Comparison of ENCODE assay signal across 21 cellular contexts in the genomic region with DNA sequence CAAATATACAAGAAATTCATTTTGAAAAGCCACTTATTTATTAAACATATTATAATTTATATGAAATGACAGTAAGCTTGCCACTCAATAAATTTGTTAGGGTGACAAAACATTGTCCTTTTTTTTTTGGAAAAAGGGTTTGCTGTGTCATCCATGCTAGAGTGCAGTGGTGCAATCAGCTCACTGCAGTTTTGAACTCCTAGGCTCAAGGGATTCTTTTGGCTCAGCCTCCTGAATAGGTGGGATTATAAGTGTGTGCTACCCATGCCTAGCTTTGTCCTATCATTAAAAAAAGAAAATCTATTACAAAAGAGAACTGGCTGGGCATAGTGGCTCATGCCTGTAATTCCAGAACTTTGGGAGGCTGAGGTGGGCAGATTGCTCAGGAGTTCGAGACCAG.
"Had no signal": no experiment of that assay in that cellular context is flagged by ENCODE, and none has a peak within 500 bp of the region (broad histone marks: within the 10 kb centered on the region; RNA-seq: fewer than 3 reads in every experiment).

No MANE protein-coding gene starts in this region.

- H3K4me3 ChIP-seq: K562 had no signal

- H3K27ac ChIP-seq: HL-60, KMS-11 had no signal

- H3K9ac ChIP-seq: KMS-11, SK-N-SH had no signal

- H3K4me1 Mint-ChIP-seq: IgD-negative memory B cell had no signal

- ATAC-seq: K562 had no signal

- H3K9me3 ChIP-seq: SK-N-SH had no signal

- H3K4me3 Mint-ChIP-seq: IgD-negative memory B cell had no signal

- H3K9me3 Mint-ChIP-seq: IgD-negative memory B cell had no signal

- H3K27me3 Mint-ChIP-seq: IgD-negative memory B cell had no signal

- H3K27ac Mint-ChIP-seq: IgD-negative memory B cell had no signal

- DNase-seq: Kasumi-1, MM.1S, NCI-H1092 treated with DMSO at 0.1 percent for 48 hours, NCI-H1436, NCI-H187, NCI-H2029, NCI-H2081 treated with DMSO at 0.1 percent for 48 hours, NCI-H2171, NCI-H226, NCI-H446, NCI-H510A, NCI-H524 treated with DMSO at 0.1 percent for 48 hours, NCI-H69, NCI-H774, RPMI8226, SHP77, SK-N-SH had no signal
